7 cellular contexts compared by ENCODE assay signal in the genomic region with DNA sequence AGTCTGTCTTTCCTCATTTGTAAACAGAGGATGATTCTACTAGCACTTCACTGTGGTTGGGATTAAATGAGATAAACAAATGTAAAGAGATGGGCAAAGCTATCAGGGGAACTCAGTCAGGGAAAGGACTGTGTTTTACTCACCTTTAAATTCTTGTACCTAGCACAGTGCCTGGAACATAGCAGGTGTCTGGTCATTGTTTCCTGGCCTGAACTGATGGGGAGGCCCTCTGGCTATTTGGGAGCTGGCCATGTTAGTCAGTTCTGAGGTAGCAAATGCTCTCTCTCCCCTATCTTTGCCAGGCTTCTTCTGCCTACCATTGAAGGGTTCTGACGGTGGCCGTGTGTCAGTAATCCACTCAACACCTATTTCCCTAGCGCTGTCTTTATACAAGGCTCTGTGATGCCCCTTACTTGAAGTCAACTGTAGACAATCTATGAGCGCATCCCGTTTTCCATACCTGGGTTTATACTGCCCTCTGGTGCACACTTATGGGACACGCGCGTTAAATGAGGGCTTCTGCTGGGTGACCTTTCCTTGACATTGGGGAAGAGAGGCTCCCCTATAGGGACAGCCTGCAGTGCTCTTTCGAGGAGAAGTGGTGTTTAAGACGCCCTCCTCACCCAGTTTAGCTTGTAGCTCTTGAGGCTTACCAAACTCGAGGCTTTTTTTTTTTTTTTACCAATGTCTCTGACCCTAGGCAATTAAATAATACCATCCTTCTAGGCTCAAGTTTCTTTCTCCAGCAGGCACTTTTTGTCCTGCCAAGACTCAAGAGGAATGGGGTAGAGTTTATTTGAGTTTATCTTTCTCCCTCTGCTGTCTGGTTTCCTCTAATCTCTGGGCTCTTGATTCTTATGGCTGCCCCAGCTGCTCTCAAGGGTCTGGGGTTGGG. TPM values are rescaled to one million over a fixed set of nuclear protein-coding genes. Genes with fewer than 3 reads are reported as not detected.
DNase-seq lines count a peak whose midpoint lies in the region; ATAC-seq lines count a peak whose summit lies in the region.

No MANE protein-coding gene starts in this region.

- H3K4me3 Mint-ChIP-seq in naive B cell = no peak overlapping the region

- H3K4me1 Mint-ChIP-seq in naive B cell = no peaks in the 10 kb centered on the region

- DNase-seq in HuH-7.5 (ENCODE audit: low spot score) (peak; percentile 20), NOMO-1 treated with dmso at 0.1 percent for 144 hours (lab: John Stamatoyannopoulos, UW; ENCODE audit: unreplicated experiment) (peak; percentile 39), epidermal melanocyte (ENCODE audit: insufficient read length, low spot score) (peak; percentile 26), naive B cell (peak; percentile 64)
- peak; percentile 23 for DNase-seq in activated CD8-positive, alpha-beta memory T cell treated with anti-CD3 and anti-CD28 coated beads, Interleukin-2, amount 50 U/mL, for 1 hour (ENCODE audit: extremely low read depth)
- peak; percentile 29 to 46 for DNase-seq in stimulated activated CD8-positive, alpha-beta memory T cell treated with anti-CD3 and anti-CD28 coated beads, Interleukin-7, amount 100 ng/mL, for 4 hours (ENCODE audit: low read depth in 2 of 2)

- no peaks in the 10 kb centered on the region for H3K36me3 Mint-ChIP-seq in naive B cell

- ATAC-seq in GM18502 (IDR thresholded peaks at IDR 0.05; ENCODE audit: poor library complexity, unreplicated experiment) = peak; percentile 69
- ATAC-seq in naive B cell (ENCODE audit: low read depth in 2 of 2) = peak; percentile 88 to 91

- H3K27ac Mint-ChIP-seq in naive B cell = no peak overlapping the region

- no peaks in the 10 kb centered on the region for H3K9me3 Mint-ChIP-seq in naive B cell

- H3K27me3 Mint-ChIP-seq in naive B cell = peaks cover 28 to 42% (median 36%) of the 10 kb centered on the region in 3 donors

RNA-seq across cellular contexts. Expression of a gene that starts 4.0 kb away (rescaled TPM):
- polyA plus RNA-seq in naive B cell (ENCODE audit: low read depth in 6 of 6) = not detected

RNA-seq across cellular contexts. Expression of a gene that starts 25.3 kb away (rescaled TPM):
- 10 to 100 TPM in 1 of 6 donors, 1 to 10 TPM in 5; 5.6 to 12.8 (median 7.8) TPM for polyA plus RNA-seq in naive B cell (ENCODE audit: low read depth in 6 of 6)

RNA-seq across cellular contexts. Expression of a gene that starts 49.0 kb away (rescaled TPM):
- polyA plus RNA-seq in naive B cell (ENCODE audit: low read depth in 6 of 6) = 10 to 100 TPM in 5 of 6 donors, 1 to 10 TPM in 1; 7.8 to 20.8 (median 17.0) TPM

Comparison
In these comparisons a context has a peak if more than half of its experiments do, and no peak if none do; other contexts are left out.
1. Peak in every context shown above with its lines: DNase-seq and ATAC-seq.